1 cellular context compared by ENCODE assay signal in the genomic region with DNA sequence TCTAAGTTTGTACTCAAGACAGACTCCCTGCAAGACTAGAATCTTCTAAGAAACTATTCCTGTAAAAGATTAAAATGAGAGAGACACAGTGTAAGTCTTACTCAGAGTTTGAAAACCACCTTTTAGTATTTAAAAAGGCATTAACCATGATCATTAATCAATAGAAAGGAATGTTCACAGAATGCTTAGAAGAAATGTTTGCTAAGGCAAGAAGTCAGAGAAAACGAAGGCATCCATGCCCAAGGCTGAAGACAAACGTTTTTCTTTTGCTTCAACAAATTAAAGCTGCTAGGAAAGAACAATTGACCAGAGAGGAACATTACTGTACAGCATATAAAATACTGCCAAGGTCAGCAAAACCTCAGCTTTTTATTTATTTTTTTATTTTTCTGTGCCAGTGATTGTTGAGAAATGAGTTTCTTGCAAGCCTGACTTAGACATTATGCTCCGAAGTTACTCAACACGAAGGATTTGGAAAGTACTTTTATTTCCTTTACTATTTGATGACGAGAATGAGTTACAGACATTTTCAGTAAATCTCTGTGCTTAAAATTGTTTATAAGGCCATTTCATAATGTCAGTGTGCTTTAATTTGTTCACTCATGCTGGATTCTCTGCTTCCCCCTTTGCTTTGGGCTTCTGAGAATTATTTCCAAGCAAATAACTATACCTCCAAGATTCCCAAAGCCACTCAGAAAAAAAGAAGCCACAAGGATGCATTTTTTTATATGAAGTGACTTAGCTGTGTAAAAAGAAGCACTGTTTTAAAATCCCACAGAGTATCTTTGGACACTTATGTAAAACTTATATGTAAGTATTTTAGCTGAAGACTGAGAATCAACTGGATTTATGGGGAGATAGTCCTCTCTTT.
TF ChIP-seq lines count a peak whose summit lies in the region.

No MANE protein-coding gene starts in this region.

TF ChIP-seq in liver, 16 proteins besides CTCF, POLR2A, EP300 and RAD21 (continued from another document):
- TF ChIP-seq, protein P1, sequence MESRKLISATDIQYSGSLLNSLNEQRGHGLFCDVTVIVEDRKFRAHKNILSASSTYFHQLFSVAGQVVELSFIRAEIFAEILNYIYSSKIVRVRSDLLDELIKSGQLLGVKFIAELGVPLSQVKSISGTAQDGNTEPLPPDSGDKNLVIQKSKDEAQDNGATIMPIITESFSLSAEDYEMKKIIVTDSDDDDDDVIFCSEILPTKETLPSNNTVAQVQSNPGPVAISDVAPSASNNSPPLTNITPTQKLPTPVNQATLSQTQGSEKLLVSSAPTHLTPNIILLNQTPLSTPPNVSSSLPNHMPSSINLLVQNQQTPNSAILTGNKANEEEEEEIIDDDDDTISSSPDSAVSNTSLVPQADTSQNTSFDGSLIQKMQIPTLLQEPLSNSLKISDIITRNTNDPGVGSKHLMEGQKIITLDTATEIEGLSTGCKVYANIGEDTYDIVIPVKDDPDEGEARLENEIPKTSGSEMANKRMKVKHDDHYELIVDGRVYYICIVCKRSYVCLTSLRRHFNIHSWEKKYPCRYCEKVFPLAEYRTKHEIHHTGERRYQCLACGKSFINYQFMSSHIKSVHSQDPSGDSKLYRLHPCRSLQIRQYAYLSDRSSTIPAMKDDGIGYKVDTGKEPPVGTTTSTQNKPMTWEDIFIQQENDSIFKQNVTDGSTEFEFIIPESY (IDR thresholded peaks at IDR 0.05), result no peak
- TF ChIP-seq RXRA (IDR thresholded peaks at IDR 0.05) (no peak), NR2F2 (IDR thresholded peaks at IDR 0.05) (no peak), GABPA (IDR thresholded peaks at IDR 0.05 in 1 of 2, conservative IDR thresholded peaks at IDR 0.05 in 1 of 2) (no peak), EGR1 (IDR thresholded peaks at IDR 0.05; ENCODE audit: low read depth in 2 of 2) (no peak), FOXA1 (IDR thresholded peaks at IDR 0.05) (no peak)
- TF ChIP-seq, protein P2, sequence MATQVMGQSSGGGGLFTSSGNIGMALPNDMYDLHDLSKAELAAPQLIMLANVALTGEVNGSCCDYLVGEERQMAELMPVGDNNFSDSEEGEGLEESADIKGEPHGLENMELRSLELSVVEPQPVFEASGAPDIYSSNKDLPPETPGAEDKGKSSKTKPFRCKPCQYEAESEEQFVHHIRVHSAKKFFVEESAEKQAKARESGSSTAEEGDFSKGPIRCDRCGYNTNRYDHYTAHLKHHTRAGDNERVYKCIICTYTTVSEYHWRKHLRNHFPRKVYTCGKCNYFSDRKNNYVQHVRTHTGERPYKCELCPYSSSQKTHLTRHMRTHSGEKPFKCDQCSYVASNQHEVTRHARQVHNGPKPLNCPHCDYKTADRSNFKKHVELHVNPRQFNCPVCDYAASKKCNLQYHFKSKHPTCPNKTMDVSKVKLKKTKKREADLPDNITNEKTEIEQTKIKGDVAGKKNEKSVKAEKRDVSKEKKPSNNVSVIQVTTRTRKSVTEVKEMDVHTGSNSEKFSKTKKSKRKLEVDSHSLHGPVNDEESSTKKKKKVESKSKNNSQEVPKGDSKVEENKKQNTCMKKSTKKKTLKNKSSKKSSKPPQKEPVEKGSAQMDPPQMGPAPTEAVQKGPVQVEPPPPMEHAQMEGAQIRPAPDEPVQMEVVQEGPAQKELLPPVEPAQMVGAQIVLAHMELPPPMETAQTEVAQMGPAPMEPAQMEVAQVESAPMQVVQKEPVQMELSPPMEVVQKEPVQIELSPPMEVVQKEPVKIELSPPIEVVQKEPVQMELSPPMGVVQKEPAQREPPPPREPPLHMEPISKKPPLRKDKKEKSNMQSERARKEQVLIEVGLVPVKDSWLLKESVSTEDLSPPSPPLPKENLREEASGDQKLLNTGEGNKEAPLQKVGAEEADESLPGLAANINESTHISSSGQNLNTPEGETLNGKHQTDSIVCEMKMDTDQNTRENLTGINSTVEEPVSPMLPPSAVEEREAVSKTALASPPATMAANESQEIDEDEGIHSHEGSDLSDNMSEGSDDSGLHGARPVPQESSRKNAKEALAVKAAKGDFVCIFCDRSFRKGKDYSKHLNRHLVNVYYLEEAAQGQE (IDR thresholded peaks at IDR 0.05), result no peak
